ENCODE assay signal across 14 cellular contexts in genomic region chr3:146705205-146705604, GRCh38.
DNase-seq lines count a peak whose midpoint lies in the region; ATAC-seq and TF ChIP-seq lines count a peak whose summit lies in the region.
"Had no signal": no experiment of that assay in that cellular context is flagged by ENCODE, and none has a peak within 500 bp of the region (broad histone marks: within the 10 kb centered on the region; RNA-seq: fewer than 3 reads in every experiment).

No MANE protein-coding gene starts in this region.

- no peak overlapping the region for H3K4me3 Mint-ChIP-seq in naive thymus-derived CD8-positive, alpha-beta T cell
- H3K4me3 Mint-ChIP-seq in CD8-positive, alpha-beta T cell = no peak overlapping the region
- H3K4me3 Mint-ChIP-seq: activated CD8-positive, alpha-beta T cell treated with anti-CD3 and anti-CD28 coated beads for 36 hours; IgD-negative memory B cell had no signal

- H3K27ac ChIP-seq in CD8-positive, alpha-beta T cell (ENCODE audit: low read depth, low read length) = no peak overlapping the region

- intact Hi-C loops in CD8-positive, alpha-beta T cell (cut with DNase I, micrococcal nuclease) = no loop called here

- no peak for DNase-seq in naive thymus-derived CD8-positive, alpha-beta T cell
- DNase-seq in cerebellum (ENCODE audit: low spot score) (no peak), putamen (ENCODE audit: low spot score) (no peak)
- no peak for DNase-seq in CD8-positive, alpha-beta T cell
- DNase-seq: activated CD8-positive, alpha-beta T cell treated with anti-CD3 and anti-CD28 coated beads for 36 hours; amniotic stem cell; left cardiac atrium; NCI-H1105; NCI-H2227 treated with DMSO at 0.1 percent for 48 hours had no signal

- no peak for TF ChIP-seq CTCF in CD8-positive, alpha-beta T cell (IDR thresholded peaks at IDR 0.05)

- H3K9me3 ChIP-seq in CD8-positive, alpha-beta T cell (ENCODE audit: low read length) = no peaks in the 10 kb centered on the region

- no peaks in the 10 kb centered on the region for H3K4me1 ChIP-seq in CD8-positive, alpha-beta T cell (ENCODE audit: insufficient read depth, low read length)

- ATAC-seq in GM18498 (IDR thresholded peaks at IDR 0.05; ENCODE audit: unreplicated experiment) (peak; percentile 56), GM21360 (IDR thresholded peaks at IDR 0.05; ENCODE audit: unreplicated experiment) (peak; percentile 97), HG02884 (IDR thresholded peaks at IDR 0.05; ENCODE audit: unreplicated experiment) (peak; percentile 94), HG03565 (IDR thresholded peaks at IDR 0.05; ENCODE audit: unreplicated experiment) (peak; percentile 94)
- ATAC-seq in naive thymus-derived CD8-positive, alpha-beta T cell = no peak
- no peak for ATAC-seq in CD8-positive, alpha-beta T cell
- ATAC-seq: activated CD8-positive, alpha-beta T cell treated with anti-CD3 and anti-CD28 coated beads for 36 hours; left cardiac atrium had no signal

- CTCF ChIA-PET in CD8-positive, alpha-beta T cell (lab: Charles Lee) = no interaction called here

- no peak overlapping the region for H3K4me3 ChIP-seq in CD8-positive, alpha-beta T cell (ENCODE audit: low read depth, low read length)

- H3K9me3 Mint-ChIP-seq in naive thymus-derived CD8-positive, alpha-beta T cell = peaks cover 0 to 17% (median 2%) of the 10 kb centered on the region in 9 donors
- H3K9me3 Mint-ChIP-seq in CD8-positive, alpha-beta T cell = peaks cover 6% of the 10 kb centered on the region
- H3K9me3 Mint-ChIP-seq: activated CD8-positive, alpha-beta T cell treated with anti-CD3 and anti-CD28 coated beads for 36 hours had no signal

- no peaks in the 10 kb centered on the region for H3K27me3 Mint-ChIP-seq in naive thymus-derived CD8-positive, alpha-beta T cell
- H3K27me3 Mint-ChIP-seq in CD8-positive, alpha-beta T cell (ENCODE audit: low read depth) = no peaks in the 10 kb centered on the region
- H3K27me3 Mint-ChIP-seq: activated CD8-positive, alpha-beta T cell treated with anti-CD3 and anti-CD28 coated beads for 36 hours; IgD-negative memory B cell had no signal

- H3K4me1 Mint-ChIP-seq in naive thymus-derived CD8-positive, alpha-beta T cell = peaks cover 0 to 1% (median 0%) of the 10 kb centered on the region in 4 donors
- H3K4me1 Mint-ChIP-seq in CD8-positive, alpha-beta T cell (ENCODE audit: low read depth) = no peaks in the 10 kb centered on the region
- H3K4me1 Mint-ChIP-seq: IgD-negative memory B cell had no signal

- POLR2A ChIA-PET in naive thymus-derived CD8-positive, alpha-beta T cell (lab: Charles Lee) = no interaction called here
- POLR2A ChIA-PET in CD8-positive, alpha-beta T cell (lab: Charles Lee) = no interaction called here

- no peaks in the 10 kb centered on the region for H3K36me3 Mint-ChIP-seq in naive thymus-derived CD8-positive, alpha-beta T cell
- no peaks in the 10 kb centered on the region for H3K36me3 Mint-ChIP-seq in CD8-positive, alpha-beta T cell
- H3K36me3 Mint-ChIP-seq: IgD-negative memory B cell had no signal

- no peaks in the 10 kb centered on the region for H3K36me3 ChIP-seq in CD8-positive, alpha-beta T cell (ENCODE audit: insufficient read depth, low read length)

- H3K27ac Mint-ChIP-seq in naive thymus-derived CD8-positive, alpha-beta T cell = no peak overlapping the region
- H3K27ac Mint-ChIP-seq in CD8-positive, alpha-beta T cell = no peak overlapping the region
- H3K27ac Mint-ChIP-seq: activated CD8-positive, alpha-beta T cell treated with anti-CD3 and anti-CD28 coated beads for 36 hours; IgD-negative memory B cell had no signal

- H3K27me3 ChIP-seq in CD8-positive, alpha-beta T cell (ENCODE audit: insufficient read depth, low read length) = no peaks in the 10 kb centered on the region

Comparison
In these comparisons a context has a peak if more than half of its experiments do, and no peak if none do; other contexts are left out.
1. ATAC-seq: peak in GM18498 (single experiment), GM21360 (single experiment), HG02884 (single experiment) and HG03565 (single experiment); none in naive thymus-derived CD8-positive, alpha-beta T cell (0 of 2) and CD8-positive, alpha-beta T cell (single experiment).